In the genomic region with DNA sequence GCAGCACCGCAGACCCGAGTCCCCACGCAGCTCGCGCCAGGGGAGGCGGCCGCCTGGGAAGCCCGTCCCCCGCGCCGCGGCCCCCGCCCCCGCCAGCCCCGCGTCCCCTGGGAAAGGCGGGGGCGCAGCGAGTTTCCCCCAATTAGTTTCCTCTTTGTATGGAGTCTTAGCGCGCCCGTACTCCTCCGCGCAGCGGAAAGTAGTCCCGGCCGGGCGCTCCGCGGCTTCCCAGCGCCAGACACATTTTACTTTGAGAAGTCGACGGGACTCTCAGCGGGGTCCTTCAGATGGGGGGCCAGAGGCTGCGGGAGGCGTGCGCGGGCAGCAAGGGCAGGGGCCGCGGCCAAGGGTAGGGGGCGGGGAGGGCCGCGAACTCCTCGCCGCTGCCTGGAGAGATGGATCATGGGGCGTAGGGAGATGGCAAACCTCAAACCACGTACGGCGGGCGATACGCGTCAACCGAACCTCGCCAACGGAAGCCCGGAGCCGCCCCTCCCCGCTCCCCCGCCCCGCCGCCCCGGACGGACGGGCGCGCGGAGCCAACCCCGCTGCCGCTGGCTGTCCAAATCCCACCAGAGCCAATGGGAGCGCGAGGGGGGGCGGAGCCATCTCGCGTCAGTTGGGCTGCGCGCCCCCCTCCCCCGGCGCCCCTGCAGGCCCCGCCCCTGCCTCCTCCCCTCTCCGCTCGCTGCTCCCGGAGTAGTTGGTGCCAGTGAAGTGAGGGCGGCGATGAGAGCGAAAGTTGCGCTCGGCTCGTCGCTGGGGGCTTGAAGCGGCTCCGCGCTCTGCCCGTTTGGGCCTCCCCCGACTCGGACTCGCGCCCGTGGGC, we compare ENCODE assay signal across 8 cellular contexts. TPM values are rescaled to one million over a fixed set of nuclear protein-coding genes. Genes with fewer than 3 reads are reported as not detected.
DNase-seq lines count a peak whose midpoint lies in the region; ATAC-seq and TF ChIP-seq lines count a peak whose summit lies in the region.

A gene (plus strand): TSS at position 706 of the 829 bp plus-strand sequence. CDS start 238 bp downstream, outside the sequence.

- peaks cover 35% of the 10 kb centered on the region for H3K4me1 Mint-ChIP-seq in dendritic cell treated with granulocyte-macrophage colony-stimulating factor and Interleukin-4, amounts not matched to agents 40 ng/mL and 50 ng/mL, for 4 days (ENCODE audit: low read depth)

- H3K27me3 Mint-ChIP-seq in dendritic cell treated with granulocyte-macrophage colony-stimulating factor and Interleukin-4, amounts not matched to agents 40 ng/mL and 50 ng/mL, for 4 days = peaks cover 13% of the 10 kb centered on the region

- H3K27ac Mint-ChIP-seq in dendritic cell treated with granulocyte-macrophage colony-stimulating factor and Interleukin-4, amounts not matched to agents 40 ng/mL and 50 ng/mL, for 4 days = peak within 1 kb of the TSS; percentile 98

- TF ChIP-seq CTCF in left lung (IDR thresholded peaks at IDR 0.05) = peak in 1 of 2 donors; percentile 14

- ATAC-seq in GM19438 (IDR thresholded peaks at IDR 0.05; ENCODE audit: low read depth, unreplicated experiment) = peak; percentile 71
- peak; percentile 67 for ATAC-seq in HG03571 (IDR thresholded peaks at IDR 0.05; ENCODE audit: unreplicated experiment)
- ATAC-seq in left lung = peak; percentile 91

- no peaks in the 10 kb centered on the region for H3K9me3 Mint-ChIP-seq in dendritic cell treated with granulocyte-macrophage colony-stimulating factor and Interleukin-4, amounts not matched to agents 40 ng/mL and 50 ng/mL, for 4 days

- H3K9me3 ChIP-seq in left lung = no peaks in the 10 kb centered on the region

- H3K4me1 ChIP-seq in left lung = peaks cover 12 to 38% of the 10 kb centered on the region in 2 donors

- peak within 1 kb of the TSS; percentile 94 to 96 for H3K27ac ChIP-seq in left lung

- peak within 1 kb of the TSS; percentile 75 to 84 for H3K4me3 ChIP-seq in left lung

- peak within 1 kb of the TSS; percentile 96 for H3K4me3 Mint-ChIP-seq in dendritic cell treated with granulocyte-macrophage colony-stimulating factor and Interleukin-4, amounts not matched to agents 40 ng/mL and 50 ng/mL, for 4 days

- DNase-seq in CD1c-positive myeloid dendritic cell (ENCODE audit: extremely low spot score) = peak; percentile 99
- DNase-seq in NCI-H774 (lab: John Stamatoyannopoulos, UW) = peak; percentile 98
- DNase-seq in activated CD4-positive, alpha-beta T cell treated with anti-CD3 and anti-CD28 coated beads, Interleukin-2, amount 50 U/mL, for 4 hours = peak; percentile 97 to 98
- DNase-seq in left lung = peak; percentile 98 to 99
- peak; percentile 97 for DNase-seq in stimulated activated CD4-positive, alpha-beta T cell treated with anti-CD3 and anti-CD28 coated beads, Interleukin-2, amount 100 ng/mL, for 4 hours (ENCODE audit: low read depth)

- no peaks in the 10 kb centered on the region for H3K27me3 ChIP-seq in left lung

- intact Hi-C loops in dendritic cell treated with granulocyte-macrophage colony-stimulating factor and Interleukin-4, amounts not matched to agents 40 ng/mL and 50 ng/mL, for 4 days (cut with micrococcal nuclease) = loop anchor here (2.0 to 5.0 kb wide), 5 partner anchors 35 to 185 kb away; a partner anchor contains a TSS
- intact Hi-C loops in left lung (cut with DNase I) = no loop called here

- H3K36me3 ChIP-seq in left lung = peaks cover 0 to 4% of the 10 kb centered on the region in 2 donors

- peaks cover 41% of the 10 kb centered on the region for H3K36me3 Mint-ChIP-seq in dendritic cell treated with granulocyte-macrophage colony-stimulating factor and Interleukin-4, amounts not matched to agents 40 ng/mL and 50 ng/mL, for 4 days (ENCODE audit: low read depth)

RNA-seq across cellular contexts. Expression of the gene that starts here (rescaled TPM):
- total RNA-seq in left lung = 10 to 100 TPM; 33.2 to 38.3 TPM

Comparison
In these comparisons a context has a peak if more than half of its experiments do, and no peak if none do; other contexts are left out.
1. Peak in every context shown above with its lines: DNase-seq, ATAC-seq, H3K4me3 ChIP-seq and H3K27ac ChIP-seq.